Comparison of ENCODE assay signal across 17 cellular contexts in the genomic region with DNA sequence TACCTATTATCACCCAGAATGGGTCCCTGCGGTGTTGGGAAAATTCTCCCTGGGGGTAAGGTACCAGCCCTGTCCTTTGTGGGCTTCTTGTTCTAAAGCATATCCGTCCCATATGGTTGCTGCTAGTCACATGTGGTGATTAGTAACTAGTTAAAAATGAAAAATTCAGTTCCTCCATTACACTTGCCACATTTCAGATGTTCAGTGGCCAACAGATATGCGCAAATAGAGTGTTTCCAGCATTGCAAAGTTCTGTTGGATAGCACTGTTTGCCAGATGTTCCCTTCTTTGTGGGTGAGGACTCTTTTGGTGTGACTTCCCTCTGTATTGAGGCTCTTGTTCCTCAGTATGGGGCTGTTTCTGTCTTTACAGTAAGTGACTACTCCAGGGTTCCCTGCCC. TPM values are rescaled to one million over a fixed set of nuclear protein-coding genes. Genes with fewer than 3 reads are reported as not detected.
A peak's percentile ranks its signal among the peaks of the same experiment; 100 is the strongest.
DNase-seq lines count a peak whose midpoint lies in the region; ATAC-seq and TF ChIP-seq lines count a peak whose summit lies in the region.
"Had no signal": no experiment of that assay in that cellular context is flagged by ENCODE, and none has a peak within 500 bp of the region (broad histone marks: within the 10 kb centered on the region; RNA-seq: fewer than 3 reads in every experiment).

No MANE protein-coding gene starts in this region.

- H3K4me1 ChIP-seq in Panc1 (ENCODE audit: control insufficient read depth, insufficient read depth, low read length): peaks cover 26% of the 10 kb centered on the region
- peaks cover 2 to 49% (median 22%) of the 10 kb centered on the region in 3 donors for H3K4me1 ChIP-seq in gastroesophageal sphincter
- H3K4me1 ChIP-seq: foreskin keratinocyte had no signal

- ATAC-seq in Panc1 (no peak), gastroesophageal sphincter (no peak)
- ATAC-seq: A549, foreskin keratinocyte, K562 had no signal

- in situ Hi-C loops in Panc1 (cut with HindIII; ENCODE audit: low pct_unique_long_range_greater_than_20kb, low sequenced_read_pairs): no loop called here

- POLR2A ChIA-PET in Panc1 (lab: Charles Lee): interaction anchor here (0.6 kb wide), 1 partner anchor 25 kb away, joined by 4 read pairs; no protein-coding TSS in a partner anchor

- BruUV-seq in Panc1 (replicated peaks; lab: Mats Ljungman, UMichigan): no TSS peak

- CTCF ChIA-PET in Panc1 (lab: Charles Lee): no interaction called here

- peaks cover 40% of the 10 kb centered on the region for H3K36me3 ChIP-seq in Panc1 (ENCODE audit: control insufficient read depth, insufficient read depth, low read length)
- peaks cover 0 to 56% of the 10 kb centered on the region in 2 donors for H3K36me3 ChIP-seq in gastroesophageal sphincter
- H3K36me3 ChIP-seq: neural progenitor cell had no signal

- H3K9me3 ChIP-seq in Panc1 (ENCODE audit: control insufficient read depth, insufficient read depth, low read depth, low read length) (no peaks in the 10 kb centered on the region), gastroesophageal sphincter (no peaks in the 10 kb centered on the region)
- H3K9me3 ChIP-seq: A549, upper lobe of left lung had no signal

- no peaks in the 10 kb centered on the region for H3K27me3 ChIP-seq in Panc1 (ENCODE audit: control insufficient read depth, insufficient read depth, low read length)
- no peaks in the 10 kb centered on the region for H3K27me3 ChIP-seq in gastroesophageal sphincter
- H3K27me3 ChIP-seq: foreskin keratinocyte, neural progenitor cell, upper lobe of left lung had no signal

- DNase-seq in AG10803 (ENCODE audit: low read depth): peak; percentile 90
- no peak for DNase-seq in Panc1 (ENCODE audit: low read depth, low spot score)
- DNase-seq in NCI-H748 (lab: John Stamatoyannopoulos, UW; ENCODE audit: unreplicated experiment): no peak
- DNase-seq: activated effector memory CD4-positive, alpha-beta T cell treated with anti-CD3 and anti-CD28 coated beads, Interleukin-2, amount 50 U/mL, for 16 hours; dermis blood vessel endothelial cell; foreskin keratinocyte; H9; NCI-H1417; NCI-H2227 treated with DMSO at 0.1 percent for 48 hours; stimulated activated CD4-positive, alpha-beta T cell treated with anti-CD3 and anti-CD28 coated beads, Interleukin-1b, Interleukin-23, amount 100 ng/mL, for 48 hours; stimulated activated CD8-positive, alpha-beta memory T cell treated with anti-CD3 and anti-CD28 coated beads, Interleukin-4, amount 100 ng/mL, for 48 hours; upper lobe of left lung had no signal

- no peak for TF ChIP-seq POLR2A in gastroesophageal sphincter (IDR thresholded peaks at IDR 0.05)

- H3K4me3 ChIP-seq in AG10803 (ENCODE audit: low read length): peak overlapping the region; percentile 36
- no peak overlapping the region for H3K4me3 ChIP-seq in Panc1 (ENCODE audit: low read depth in 2 of 2, low read length in 2 of 2)
- no peak overlapping the region for H3K4me3 ChIP-seq in gastroesophageal sphincter
- H3K4me3 ChIP-seq: A549, K562, lung, neural progenitor cell, upper lobe of left lung had no signal

- peak overlapping the region; percentile 36; the same call in 1 of the 2 replicates for H3K27ac ChIP-seq in Panc1 (ENCODE audit: low read length)
- no peak overlapping the region for H3K27ac ChIP-seq in gastroesophageal sphincter
- H3K27ac ChIP-seq: A549, foreskin keratinocyte, neural progenitor cell, upper lobe of left lung had no signal

- no peak for TF ChIP-seq EP300 in gastroesophageal sphincter (IDR thresholded peaks at IDR 0.05)

- TF ChIP-seq CTCF in AG10803 (conservative IDR thresholded peaks at IDR 0.05; ENCODE audit: low read length): no peak
- no peak for TF ChIP-seq CTCF in Panc1 (IDR thresholded peaks at IDR 0.05)
- TF ChIP-seq CTCF in gastroesophageal sphincter (IDR thresholded peaks at IDR 0.05): no peak

- intact Hi-C loops in Panc1 (cut with micrococcal nuclease; ENCODE audit: unreplicated experiment): no loop called here

- 80 to 85% methylated on average over 1 to 3 of the region's 3 CpGs for WGBS in gastroesophageal sphincter (ENCODE audit: low coverage in 1 of 2), 2 donors

RNA-seq across cellular contexts. Expression of a gene that starts 3.8 kb away (rescaled TPM):
- total RNA-seq in Panc1 (2021; ENCODE audit: unreplicated experiment): 111 TPM
- 184 TPM for polyA plus RNA-seq in Panc1 (2012; ENCODE audit: insufficient read length)
- total RNA-seq in gastroesophageal sphincter: 10 to 100 TPM; 14.7 to 32.4 (median 23.1) TPM

RNA-seq across cellular contexts. Expression of a gene that starts 18.2 kb away (rescaled TPM):
- total RNA-seq in Panc1 (2021; ENCODE audit: unreplicated experiment): 11.2 TPM
- 19.3 TPM for polyA plus RNA-seq in Panc1 (2012; ENCODE audit: insufficient read length)
- total RNA-seq in gastroesophageal sphincter: 10 to 100 TPM in 3 of 4 donors, 1 to 10 TPM in 1; 8.2 to 12.8 (median 11.1) TPM

RNA-seq across cellular contexts. Expression of a gene that starts 25.8 kb away (rescaled TPM):
- total RNA-seq in Panc1 (2021; ENCODE audit: unreplicated experiment) (117 TPM), gastroesophageal sphincter (10 to 100 TPM; 51.6 to 67.1 (median 53.8) TPM)
- polyA plus RNA-seq in Panc1 (2012; ENCODE audit: insufficient read length): 159 TPM

RNA-seq across cellular contexts. Expression of a gene that starts 25.9 kb away (rescaled TPM):
- total RNA-seq in Panc1 (2021; ENCODE audit: unreplicated experiment) (45.4 TPM), gastroesophageal sphincter (10 to 100 TPM; 12.5 to 20.9 (median 15.2) TPM)
- polyA plus RNA-seq in Panc1 (2012; ENCODE audit: insufficient read length): 73.2 TPM

RNA-seq across cellular contexts. Expression of a gene that starts 31.6 kb away (rescaled TPM):
- total RNA-seq in Panc1 (2021; ENCODE audit: unreplicated experiment): 5.1 TPM
- polyA plus RNA-seq in Panc1 (2012; ENCODE audit: insufficient read length): 8.4 TPM
- total RNA-seq in gastroesophageal sphincter: 1 to 10 TPM in 1 of 4 donors, under 1 TPM in 2, not detected in 1; 0.16 to 3.1 (median 0.31) TPM
